ENCODE assay signal across 15 cellular contexts in the genomic region with DNA sequence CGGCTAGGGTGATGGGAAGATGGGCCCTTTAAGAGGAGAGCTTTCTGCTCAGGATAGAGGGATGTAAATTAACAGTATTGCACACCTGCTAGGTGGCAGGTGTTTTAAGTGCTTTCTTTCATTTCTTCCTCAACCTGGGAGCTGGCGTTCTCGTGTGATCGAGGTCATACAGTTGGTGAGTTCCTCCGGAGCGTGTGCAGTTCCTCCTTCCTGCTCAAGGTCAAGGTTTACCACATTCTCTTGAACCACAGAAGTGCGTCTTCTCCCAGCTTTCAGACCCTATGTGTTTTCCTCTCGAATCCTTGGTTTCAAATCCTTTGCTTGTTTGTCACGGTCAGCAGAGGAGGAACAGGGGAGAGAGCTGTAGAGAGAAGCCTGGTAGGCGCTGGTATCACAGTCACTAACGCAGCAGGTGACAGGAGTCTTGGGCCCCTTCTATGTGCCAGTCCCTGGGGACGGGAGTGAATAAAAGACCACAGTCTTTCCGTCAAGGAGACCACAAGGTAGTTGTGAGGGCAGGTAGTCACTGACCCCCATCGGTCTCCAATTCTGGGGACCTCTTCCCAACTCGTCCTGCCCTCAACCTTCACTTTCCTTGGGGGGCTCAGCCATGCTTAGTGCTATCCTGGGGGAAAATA. TPM values are rescaled to one million over a fixed set of nuclear protein-coding genes. Genes with fewer than 3 reads are reported as not detected.
DNase-seq lines count a peak whose midpoint lies in the region; ATAC-seq and FAIRE-seq lines count a peak whose summit lies in the region.
"Had no signal": no experiment of that assay in that cellular context is flagged by ENCODE, and none has a peak within 500 bp of the region (broad histone marks: within the 10 kb centered on the region; RNA-seq: fewer than 3 reads in every experiment).

No MANE protein-coding gene starts in this region.

- CTCF ChIA-PET in activated CD4-positive, alpha-beta T cell treated with anti-CD3 and anti-CD28 coated beads, Interleukin-2, amount 10 ng/mL, durations not matched to agents 7 days and 5 days (lab: Charles Lee): interaction anchor here (1.2 kb wide), 1 partner anchor 22 kb away, joined by 3 read pairs; no protein-coding TSS in a partner anchor
- CTCF ChIA-PET in activated CD8-positive, alpha-beta T cell treated with anti-CD3 and anti-CD28 coated beads, Interleukin-2, amount 10 ng/mL, durations not matched to agents 7 days and 5 days (lab: Charles Lee): interaction anchor here (0.8 to 0.9 kb wide), 2 partner anchors 25 to 93 kb away, joined by 3 read pairs; no protein-coding TSS in a partner anchor

- peaks cover 2% of the 10 kb centered on the region for H3K36me3 Mint-ChIP-seq in activated CD4-positive, alpha-beta T cell treated with anti-CD3 and anti-CD28 coated beads, Interleukin-2, amount 10 ng/mL, durations not matched to agents 7 days and 5 days (ENCODE audit: low read depth)
- H3K36me3 Mint-ChIP-seq in activated CD8-positive, alpha-beta T cell treated with anti-CD3 and anti-CD28 coated beads, Interleukin-2, amount 10 ng/mL, durations not matched to agents 7 days and 5 days (ENCODE audit: low read depth): peaks cover 2% of the 10 kb centered on the region

- FAIRE-seq in small intestine (lab: Jason Lieb, UNC): no peak
- FAIRE-seq: TTC549 had no signal

- H3K4me3 ChIP-seq in small intestine (ENCODE audit: low read depth in 1 of 2, low read length in 2 of 2): no peak overlapping the region
- H3K4me3 ChIP-seq: gastroesophageal sphincter, lung, thyroid gland had no signal

- peaks cover 18% of the 10 kb centered on the region for H3K27me3 Mint-ChIP-seq in activated CD4-positive, alpha-beta T cell treated with anti-CD3 and anti-CD28 coated beads, Interleukin-2, amount 10 ng/mL, durations not matched to agents 7 days and 5 days
- H3K27me3 Mint-ChIP-seq in activated CD8-positive, alpha-beta T cell treated with anti-CD3 and anti-CD28 coated beads, Interleukin-2, amount 10 ng/mL, durations not matched to agents 7 days and 5 days (ENCODE audit: low read depth): peaks cover 9% of the 10 kb centered on the region

- no peak for DNase-seq in activated CD4-positive, alpha-beta T cell treated with anti-CD3 and anti-CD28 coated beads, Interleukin-2, amount 10 ng/mL, durations not matched to agents 7 days and 5 days
- no peak for DNase-seq in activated CD4-positive, alpha-beta T cell treated with anti-CD3 and anti-CD28 coated beads, Interleukin-2, amount 50 U/mL, for 4 hours
- peak; percentile 29 for DNase-seq in NCI-H146 treated with DMSO at 0.1 percent for 48 hours (lab: John Stamatoyannopoulos, UW; ENCODE audit: unreplicated experiment)
- peak; percentile 26 for DNase-seq in activated CD8-positive, alpha-beta T cell treated with anti-CD3 and anti-CD28 coated beads, Interleukin-2, amount 10 ng/mL, durations not matched to agents 7 days and 5 days
- DNase-seq in small intestine: peak; percentile 40
- DNase-seq in D341Med (ENCODE audit: low spot score): no peak
- DNase-seq: activated effector memory CD4-positive, alpha-beta T cell treated with anti-CD3 and anti-CD28 coated beads, Interleukin-2, amount 50 U/mL, for 16 hours; colonic mucosa had no signal

- H3K27ac ChIP-seq in small intestine (ENCODE audit: low read depth in 1 of 2, low read length in 1 of 2): no peak overlapping the region
- H3K27ac ChIP-seq: colonic mucosa, thyroid gland had no signal

- H3K4me3 Mint-ChIP-seq in activated CD4-positive, alpha-beta T cell treated with anti-CD3 and anti-CD28 coated beads, Interleukin-2, amount 10 ng/mL, durations not matched to agents 7 days and 5 days: peak overlapping the region; percentile 41
- peak overlapping the region; percentile 67 for H3K4me3 Mint-ChIP-seq in activated CD8-positive, alpha-beta T cell treated with anti-CD3 and anti-CD28 coated beads, Interleukin-2, amount 10 ng/mL, durations not matched to agents 7 days and 5 days

- WGBS in small intestine, 3 donors: 19 to 53% (median 29%) methylated on average over 15 of the region's 15 CpGs

- H3K4me1 Mint-ChIP-seq in activated CD4-positive, alpha-beta T cell treated with anti-CD3 and anti-CD28 coated beads, Interleukin-2, amount 10 ng/mL, durations not matched to agents 7 days and 5 days: peaks cover 46% of the 10 kb centered on the region
- H3K4me1 Mint-ChIP-seq in activated CD8-positive, alpha-beta T cell treated with anti-CD3 and anti-CD28 coated beads, Interleukin-2, amount 10 ng/mL, durations not matched to agents 7 days and 5 days (ENCODE audit: low read depth): peaks cover 43% of the 10 kb centered on the region

- H3K27me3 ChIP-seq in small intestine (ENCODE audit: control insufficient read depth in 2 of 2, insufficient read depth in 2 of 2, low read length in 2 of 2): no peaks in the 10 kb centered on the region
- H3K27me3 ChIP-seq: colonic mucosa, thyroid gland had no signal

- no peaks in the 10 kb centered on the region for H3K9me3 Mint-ChIP-seq in activated CD4-positive, alpha-beta T cell treated with anti-CD3 and anti-CD28 coated beads, Interleukin-2, amount 10 ng/mL, durations not matched to agents 7 days and 5 days
- no peaks in the 10 kb centered on the region for H3K9me3 Mint-ChIP-seq in activated CD8-positive, alpha-beta T cell treated with anti-CD3 and anti-CD28 coated beads, Interleukin-2, amount 10 ng/mL, durations not matched to agents 7 days and 5 days (ENCODE audit: insufficient read depth)

- ATAC-seq in activated CD8-positive, alpha-beta T cell treated with anti-CD3 and anti-CD28 coated beads, Interleukin-2, amount 10 ng/mL, durations not matched to agents 7 days and 5 days: peak; percentile 52
- ATAC-seq in GM21825 (IDR thresholded peaks at IDR 0.05; ENCODE audit: unreplicated experiment): no peak
- no peak for ATAC-seq in HG02884 (IDR thresholded peaks at IDR 0.05; ENCODE audit: unreplicated experiment)
- ATAC-seq: gastroesophageal sphincter had no signal

- H3K36me3 ChIP-seq in small intestine (ENCODE audit: control insufficient read depth in 2 of 2, insufficient read depth in 2 of 2, low read length in 2 of 2): no peaks in the 10 kb centered on the region
- H3K36me3 ChIP-seq: colonic mucosa, gastroesophageal sphincter, thyroid gland had no signal

- H3K27ac Mint-ChIP-seq in activated CD4-positive, alpha-beta T cell treated with anti-CD3 and anti-CD28 coated beads, Interleukin-2, amount 10 ng/mL, durations not matched to agents 7 days and 5 days: peak overlapping the region; percentile 87
- H3K27ac Mint-ChIP-seq in activated CD8-positive, alpha-beta T cell treated with anti-CD3 and anti-CD28 coated beads, Interleukin-2, amount 10 ng/mL, durations not matched to agents 7 days and 5 days: peak overlapping the region; percentile 82

- POLR2A ChIA-PET in activated CD4-positive, alpha-beta T cell treated with anti-CD3 and anti-CD28 coated beads, Interleukin-2, amount 10 ng/mL, durations not matched to agents 7 days and 5 days (lab: Charles Lee): no interaction called here
- POLR2A ChIA-PET in activated CD8-positive, alpha-beta T cell treated with anti-CD3 and anti-CD28 coated beads, Interleukin-2, amount 10 ng/mL, durations not matched to agents 7 days and 5 days (lab: Charles Lee): no interaction called here

- H3K9me3 ChIP-seq in small intestine (ENCODE audit: control insufficient read depth, low read depth): no peaks in the 10 kb centered on the region
- H3K9me3 ChIP-seq: colonic mucosa, gastroesophageal sphincter, thyroid gland had no signal

- peaks cover 0 to 5% of the 10 kb centered on the region in 2 donors for H3K4me1 ChIP-seq in small intestine (ENCODE audit: control insufficient read depth in 2 of 2, insufficient read depth in 1 of 2, low read depth in 1 of 2, low read length in 1 of 2)
- H3K4me1 ChIP-seq: colonic mucosa had no signal

RNA-seq across cellular contexts. Expression of a gene that starts 0.8 kb away (rescaled TPM):
- total RNA-seq in activated CD4-positive, alpha-beta T cell treated with anti-CD3 and anti-CD28 coated beads, Interleukin-2, amount 10 ng/mL, durations not matched to agents 7 days and 5 days: 1 to 10 TPM; 1.2 to 1.3 TPM
- total RNA-seq in activated CD8-positive, alpha-beta T cell treated with anti-CD3 and anti-CD28 coated beads, Interleukin-2, amount 10 ng/mL, durations not matched to agents 7 days and 5 days: under 1 TPM; 0.52 to 0.84 TPM
- under 1 TPM in 1 of 3 donors, not detected in 2; 0.10 TPM for polyA plus RNA-seq in small intestine
- total RNA-seq: colonic mucosa, gastroesophageal sphincter, NCI-H460 had no signal

RNA-seq across cellular contexts. Expression of a gene that starts 51.2 kb away (rescaled TPM):
- under 1 TPM; 0.69 to 0.79 TPM for total RNA-seq in activated CD4-positive, alpha-beta T cell treated with anti-CD3 and anti-CD28 coated beads, Interleukin-2, amount 10 ng/mL, durations not matched to agents 7 days and 5 days
- total RNA-seq in activated CD8-positive, alpha-beta T cell treated with anti-CD3 and anti-CD28 coated beads, Interleukin-2, amount 10 ng/mL, durations not matched to agents 7 days and 5 days: under 1 TPM; 0.37 TPM
- polyA plus RNA-seq in small intestine: 1 to 10 TPM in 2 of 3 donors, under 1 TPM in 1; 0.45 to 4.5 (median 1.4) TPM
- total RNA-seq: NCI-H460 had no signal

Comparison
In these comparisons a context has a peak if more than half of its experiments do, and no peak if none do; other contexts are left out.
1. DNase-seq: peak in NCI-H146 treated with DMSO at 0.1 percent for 48 hours (single experiment), activated CD8-positive, alpha-beta T cell treated with anti-CD3 and anti-CD28 coated beads, Interleukin-2, amount 10 ng/mL, durations not matched to agents 7 days and 5 days (single experiment) and small intestine (single experiment); none in activated CD4-positive, alpha-beta T cell treated with anti-CD3 and anti-CD28 coated beads, Interleukin-2, amount 10 ng/mL, durations not matched to agents 7 days and 5 days (single experiment), activated CD4-positive, alpha-beta T cell treated with anti-CD3 and anti-CD28 coated beads, Interleukin-2, amount 50 U/mL, for 4 hours (0 of 2) and D341Med (single experiment).